14 cellular contexts compared by ENCODE assay signal in the genomic region with DNA sequence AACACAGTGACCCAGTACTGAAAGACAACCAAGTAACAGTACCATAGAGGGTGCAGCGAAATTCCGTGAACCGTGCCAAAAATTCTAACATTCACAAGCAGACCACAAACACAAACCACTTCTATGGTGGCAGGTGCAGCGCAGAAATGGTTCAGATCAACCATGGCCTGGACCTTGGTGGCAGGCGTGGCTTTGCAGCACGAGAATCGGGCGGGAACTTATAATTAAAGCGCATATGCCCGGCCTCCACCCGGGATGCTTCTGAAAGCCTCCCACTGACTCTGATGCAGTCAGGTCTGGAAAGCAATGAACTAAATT.
DNase-seq lines count a peak whose midpoint lies in the region; ATAC-seq and TF ChIP-seq lines count a peak whose summit lies in the region.
"Had no signal": no experiment of that assay in that cellular context is flagged by ENCODE, and none has a peak within 500 bp of the region (broad histone marks: within the 10 kb centered on the region; RNA-seq: fewer than 3 reads in every experiment).

No MANE protein-coding gene starts in this region.

- peaks cover 97% of the 10 kb centered on the region for H3K36me3 Mint-ChIP-seq in brain
- H3K36me3 Mint-ChIP-seq in stimulated activated naive B cell treated with anti-CD40 and anti-IgM and Interleukin-4, amounts not matched to agents 10 μg/mL and 1 μg/mL and 100 μg/mL, for 72 hours, result peaks cover 47 to 59% of the 10 kb centered on the region in 2 donors

- peak; percentile 79 for DNase-seq in myocyte (ENCODE audit: low read depth)
- DNase-seq in stimulated activated naive B cell treated with anti-CD40 and anti-IgM and Interleukin-4, amounts not matched to agents 10 μg/mL and 1 μg/mL and 100 μg/mL, for 72 hours, result no peak
- DNase-seq in RPMI8226, result no peak
- DNase-seq: GOT3, NCI-H1417 treated with DMSO at 0.1 percent for 48 hours had no signal

- H3F3A ChIP-seq in OCI-LY1 (ENCODE audit: insufficient read depth, low read length), result no peaks in the 10 kb centered on the region

- H3K27ac ChIP-seq in OCI-LY1 (ENCODE audit: low read depth, low read length, poor library complexity, severe bottlenecking), result no peak overlapping the region
- H3K27ac ChIP-seq: SJCRH30 had no signal

- no peaks in the 10 kb centered on the region for H3K9me3 Mint-ChIP-seq in brain
- peaks cover 0 to 3% of the 10 kb centered on the region in 2 donors for H3K9me3 Mint-ChIP-seq in stimulated activated naive B cell treated with anti-CD40 and anti-IgM and Interleukin-4, amounts not matched to agents 10 μg/mL and 1 μg/mL and 100 μg/mL, for 72 hours
- H3K9me3 Mint-ChIP-seq: CD8-positive, alpha-beta T cell had no signal

- H4K20me1 ChIP-seq in OCI-LY1 (ENCODE audit: insufficient read depth, low read length), result no peaks in the 10 kb centered on the region

- peak overlapping the region; percentile 83; the same call in 1 of the 2 replicates for H3K4me2 ChIP-seq in OCI-LY1 (ENCODE audit: low read length)

- peaks cover 5% of the 10 kb centered on the region for H3K4me1 Mint-ChIP-seq in brain
- peaks cover 27 to 50% of the 10 kb centered on the region in 2 donors for H3K4me1 Mint-ChIP-seq in stimulated activated naive B cell treated with anti-CD40 and anti-IgM and Interleukin-4, amounts not matched to agents 10 μg/mL and 1 μg/mL and 100 μg/mL, for 72 hours

- H3K4me1 ChIP-seq in OCI-LY1 (ENCODE audit: insufficient read depth, low read length, severe bottlenecking), result peaks cover 49% of the 10 kb centered on the region
- H3K4me1 ChIP-seq: Peyer's patch, SJCRH30 had no signal

- H3K27me3 ChIP-seq in OCI-LY1 (ENCODE audit: insufficient read depth, low read length), result no peaks in the 10 kb centered on the region; the same call in 1 of the 2 replicates
- H3K27me3 ChIP-seq: BLaER1 treated with 17β-estradiol and CSF1 and Interleukin-3, amounts not matched to agents 10 nM and 100 nM; MG63; Peyer's patch; SJCRH30 had no signal

- no peak overlapping the region for H2AFZ ChIP-seq in OCI-LY1 (ENCODE audit: low read length)

- H3K9me3 ChIP-seq in OCI-LY1 (ENCODE audit: low read length), result no peaks in the 10 kb centered on the region
- H3K9me3 ChIP-seq: MG63, Peyer's patch, SJCRH30 had no signal

- H3K79me2 ChIP-seq in OCI-LY1 (ENCODE audit: insufficient read depth, low read length), result no peaks in the 10 kb centered on the region

- no peak for ATAC-seq in stimulated activated naive B cell treated with anti-CD40 and anti-IgM and Interleukin-4, amounts not matched to agents 10 μg/mL and 1 μg/mL and 100 μg/mL, for 72 hours (replicated peaks)
- no peak for ATAC-seq in HG02870 (IDR thresholded peaks at IDR 0.05; ENCODE audit: unreplicated experiment)
- ATAC-seq in HG03457 (IDR thresholded peaks at IDR 0.05; ENCODE audit: unreplicated experiment), result no peak

- peak overlapping the region in 4 of 5 experiments; percentile 13 to 96 (median 94) for H3K27ac Mint-ChIP-seq in brain
- peak overlapping the region; percentile 77 for H3K27ac Mint-ChIP-seq in stimulated activated naive B cell treated with anti-CD40 and anti-IgM and Interleukin-4, amounts not matched to agents 10 μg/mL and 1 μg/mL and 100 μg/mL, for 72 hours
- H3K27ac Mint-ChIP-seq: CD8-positive, alpha-beta T cell had no signal

- no peaks in the 10 kb centered on the region for H3K36me3 ChIP-seq in OCI-LY1 (ENCODE audit: insufficient read depth, low read length)

- no peaks in the 10 kb centered on the region for H3K9me2 ChIP-seq in OCI-LY1 (ENCODE audit: low read depth, low read length)

- H3K4me3 Mint-ChIP-seq in brain, result no peak overlapping the region
- no peak overlapping the region for H3K4me3 Mint-ChIP-seq in stimulated activated naive B cell treated with anti-CD40 and anti-IgM and Interleukin-4, amounts not matched to agents 10 μg/mL and 1 μg/mL and 100 μg/mL, for 72 hours
- H3K4me3 Mint-ChIP-seq: CD8-positive, alpha-beta T cell had no signal

- peak overlapping the region; percentile 26 for H3K4me3 ChIP-seq in OCI-LY1 (ENCODE audit: low read depth, low read length, poor library complexity, severe bottlenecking)
- H3K4me3 ChIP-seq: BLaER1 treated with 17β-estradiol and CSF1 and Interleukin-3, amounts not matched to agents 10 nM and 100 nM; MG63; Peyer's patch; SJCRH30 had no signal

- no peak overlapping the region for H3K9ac ChIP-seq in OCI-LY1 (ENCODE audit: low read length)

- H3K27me3 Mint-ChIP-seq in brain, result no peaks in the 10 kb centered on the region
- H3K27me3 Mint-ChIP-seq in stimulated activated naive B cell treated with anti-CD40 and anti-IgM and Interleukin-4, amounts not matched to agents 10 μg/mL and 1 μg/mL and 100 μg/mL, for 72 hours, result no peaks in the 10 kb centered on the region

- TF ChIP-seq CTCF in OCI-LY1 (IDR thresholded peaks at IDR 0.05; ENCODE audit: low read length) (no peak), brain (conservative IDR thresholded peaks at IDR 0.05) (no peak)
